2 cellular contexts compared by ENCODE assay signal in the genomic region with DNA sequence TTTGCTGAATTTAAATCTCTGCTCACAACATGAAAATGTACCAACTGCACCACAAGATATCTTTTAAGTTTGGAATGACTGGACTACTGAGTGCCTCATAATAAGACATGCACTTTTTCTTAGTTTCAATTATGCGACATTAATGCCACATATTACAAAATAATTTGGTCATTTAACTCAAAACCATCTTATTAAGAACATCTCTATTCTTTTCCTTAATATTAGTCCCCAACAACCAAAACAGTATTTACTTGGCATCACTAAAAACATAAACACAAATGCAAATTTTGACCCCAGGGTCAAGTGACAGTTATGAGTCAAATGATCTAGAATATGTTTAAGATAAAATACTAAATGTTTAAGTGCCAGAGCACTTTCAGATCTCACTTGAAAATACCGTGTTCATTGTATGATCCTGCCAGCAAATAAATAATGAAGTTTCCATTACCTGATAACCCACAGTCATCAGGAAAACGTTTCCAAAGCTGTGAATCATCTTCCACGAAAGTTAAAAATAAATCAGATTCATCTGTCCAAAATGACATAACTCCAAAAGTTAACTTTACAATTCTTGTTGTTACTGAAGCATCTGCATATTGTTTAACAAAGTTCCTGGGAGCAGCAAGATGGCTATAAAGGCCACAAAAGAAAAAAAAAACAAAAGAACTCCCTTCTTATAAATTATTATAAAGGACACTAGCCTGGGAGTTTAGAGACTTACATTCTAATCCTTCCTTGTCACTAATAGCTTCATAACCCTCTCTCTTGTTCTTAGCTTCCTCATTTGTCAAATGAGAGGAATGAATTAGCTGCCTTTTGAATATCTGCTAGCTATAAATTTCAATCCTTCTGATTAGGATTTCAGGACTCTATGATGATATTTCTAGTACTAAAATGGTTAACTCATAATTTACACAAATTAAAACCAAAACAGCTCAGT.
A peak's percentile ranks its signal among the peaks of the same experiment; 100 is the strongest.
TF ChIP-seq lines count a peak whose summit lies in the region.

No MANE protein-coding gene starts in this region.

TF ChIP-seq in HCT116, 20 proteins besides CTCF, POLR2A, EP300 and RAD21:
- TF ChIP-seq FOSL1 (IDR thresholded peaks at IDR 0.05; ENCODE audit: low read depth) (no peak), CBX3 (IDR thresholded peaks at IDR 0.05; ENCODE audit: low read depth) (no peak), TCF7L2 (IDR thresholded peaks at IDR 0.05; ENCODE audit: borderline replicate concordance, extremely low read depth, insufficient read depth, insufficient read length) (no peak), JUND (IDR thresholded peaks at IDR 0.05) (no peak), SIN3A (IDR thresholded peaks at IDR 0.05; ENCODE audit: low read depth) (no peak), EGR1 (IDR thresholded peaks at IDR 0.05; ENCODE audit: low read depth) (no peak), EZH2 (IDR thresholded peaks at IDR 0.05) (no peak), ZBTB33 (IDR thresholded peaks at IDR 0.05; ENCODE audit: extremely low read depth, insufficient replicate concordance, low read length) (no peak), ZNF274 (IDR thresholded peaks at IDR 0.05; ENCODE audit: low read depth, low read length) (no peak), ATF3 (IDR thresholded peaks at IDR 0.05) (no peak), MAX (IDR thresholded peaks at IDR 0.05) (no peak), ELF1 (IDR thresholded peaks at IDR 0.05; ENCODE audit: borderline replicate concordance, low read depth) (no peak)
TF ChIP-seq in HCT116: peak in this region for 0.

TF ChIP-seq in HepG2, 621 proteins besides CTCF, POLR2A, EP300 and RAD21:
- no peak for TF ChIP-seq RARG (CRISPR knock-in tag; IDR thresholded peaks at IDR 0.05; ENCODE audit: low read depth)
- TF ChIP-seq ZFP1 (CRISPR knock-in tag; IDR thresholded peaks at IDR 0.05): 0 out of 2 replicates have a peak, but pooled peaks have one; percentile 32
- TF ChIP-seq MIXL1 (CRISPR knock-in tag; IDR thresholded peaks at IDR 0.05): peak; percentile 35; the same call in 1 of the 2 replicates
- TF ChIP-seq FOXP1 (IDR thresholded peaks at IDR 0.05): no peak
- no peak for TF ChIP-seq FOXP1 (CRISPR knock-in tag; IDR thresholded peaks at IDR 0.05)
- no peak for TF ChIP-seq ZNF609 (CRISPR knock-in tag; IDR thresholded peaks at IDR 0.05; ENCODE audit: borderline replicate concordance)
- TF ChIP-seq CREM (IDR thresholded peaks at IDR 0.05): no peak
- TF ChIP-seq CREM (CRISPR knock-in tag; IDR thresholded peaks at IDR 0.05): no peak
- TF ChIP-seq SMAD1 (CRISPR knock-in tag; IDR thresholded peaks at IDR 0.05; ENCODE audit: borderline replicate concordance, low read depth): no peak
- no peak for TF ChIP-seq ZBTB34 (CRISPR knock-in tag; IDR thresholded peaks at IDR 0.05)
- 0 out of 2 replicates have a peak, but pooled peaks have one; percentile 69 for TF ChIP-seq CC2D1A (CRISPR knock-in tag; IDR thresholded peaks at IDR 0.05)
- TF ChIP-seq CEBPB (IDR thresholded peaks at IDR 0.05; ENCODE audit: borderline replicate concordance, low read depth, low read length): peak; percentile 6; the same call in 1 of the 2 replicates
- TF ChIP-seq ZNF670 (CRISPR knock-in tag; IDR thresholded peaks at IDR 0.05; ENCODE audit: borderline replicate concordance): 0 out of 2 replicates have a peak, but pooled peaks have one; percentile 13
- TF ChIP-seq KDM5B (CRISPR knock-in tag; IDR thresholded peaks at IDR 0.05; ENCODE audit: borderline replicate concordance): no peak
- TF ChIP-seq RFX5 (IDR thresholded peaks at IDR 0.05; ENCODE audit: low read depth, low read length): no peak
